ENCODE assay signal across 8 cellular contexts in the genomic region with DNA sequence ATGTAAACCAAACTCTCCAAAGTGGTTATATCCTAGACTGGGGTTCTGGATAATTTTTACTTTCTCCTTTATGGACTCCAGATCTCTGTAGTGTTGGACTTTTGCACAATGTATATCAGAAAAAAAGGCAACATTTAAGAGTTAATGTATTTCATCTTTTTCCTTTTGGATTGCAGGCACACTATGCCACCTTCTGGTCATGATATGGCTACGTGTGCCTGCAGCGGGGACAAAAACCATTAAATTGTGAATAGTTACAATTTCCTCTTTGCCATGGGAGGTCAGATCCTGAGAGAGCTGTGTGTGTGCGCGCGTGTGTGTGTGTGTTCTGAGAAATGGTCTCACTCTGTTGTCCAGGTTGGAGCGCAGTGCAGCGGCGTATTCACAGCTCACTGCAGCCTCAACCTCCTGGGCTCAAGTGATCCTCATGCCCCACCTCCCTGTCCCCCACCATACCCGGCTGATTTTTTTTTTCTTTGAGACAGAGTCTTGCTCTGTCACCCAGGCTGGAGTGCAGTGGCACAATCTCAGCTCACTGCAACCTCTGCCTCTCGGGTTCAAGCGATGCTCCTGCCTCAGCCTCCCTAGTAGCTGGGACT. TPM values are rescaled to one million over a fixed set of nuclear protein-coding genes. Genes with fewer than 3 reads are reported as not detected.
DNase-seq lines count a peak whose midpoint lies in the region; ATAC-seq and TF ChIP-seq lines count a peak whose summit lies in the region.

No MANE protein-coding gene starts in this region.

- H3K4me1 ChIP-seq in psoas muscle = peaks cover under 1% of the 10 kb centered on the region

- WGBS in psoas muscle, 3 donors = 48 to 54% (median 53%) methylated on average over 11 of the region's 11 CpGs

- H3K9me3 ChIP-seq in psoas muscle = no peaks in the 10 kb centered on the region

- intact Hi-C loops in psoas muscle (cut with DNase I) = no loop called here

- H3K36me3 ChIP-seq in psoas muscle (ENCODE audit: insufficient read depth in 1 of 2, low read depth in 1 of 2) = no peaks in the 10 kb centered on the region

- ATAC-seq in psoas muscle = no peak

- H3K4me3 ChIP-seq in psoas muscle = no peak overlapping the region

- H3K27ac ChIP-seq in psoas muscle = no peak overlapping the region

- H3K27me3 ChIP-seq in psoas muscle (ENCODE audit: insufficient read depth in 3 of 3, low read length in 2 of 3) = no peaks in the 10 kb centered on the region

- TF ChIP-seq CTCF in psoas muscle (IDR thresholded peaks at IDR 0.05) = peak; percentile 50

- DNase-seq in stimulated activated CD4-positive, alpha-beta T cell treated with anti-CD3 and anti-CD28 coated beads, Interleukin-15, amount 100 ng/mL, for 24 hours = peak; percentile 12
- no peak for DNase-seq in stimulated activated CD4-positive, alpha-beta T cell treated with anti-CD3 and anti-CD28 coated beads, Interleukin-2, amount 100 ng/mL, for 24 hours
- DNase-seq in NOMO-1 treated with DMSO at 0.1 percent for 48 hours (lab: John Stamatoyannopoulos, UW; ENCODE audit: unreplicated experiment) (peak; percentile 87), dedifferentiated amniotic fluid mesenchymal stem cell (ENCODE audit: extremely low spot score) (peak; percentile 56), psoas muscle (no peak), COR-L47 (lab: John Stamatoyannopoulos, UW) (no peak), iPS-NIHi11 (ENCODE audit: low spot score) (no peak)
- DNase-seq in activated T-cell treated with anti-CD3 and anti-CD28 coated beads, Interleukin-2, amount 50 U/mL, for 1 hour = no peak

RNA-seq across cellular contexts. Expression of a gene that starts 4.3 kb away (rescaled TPM):
- total RNA-seq in psoas muscle = 10 to 100 TPM; 20.5 to 48.3 (median 25.9) TPM
- 10 to 100 TPM; 22.3 to 47.4 (median 29.4) TPM for polyA plus RNA-seq in psoas muscle

RNA-seq across cellular contexts. Expression of a gene that starts 10.6 kb away (rescaled TPM):
- 100 to 1,000 TPM in 1 of 4 donors, 10 to 100 TPM in 3; 23.7 to 139 (median 34.9) TPM for total RNA-seq in psoas muscle
- 100 to 1,000 TPM in 1 of 3 donors, 10 to 100 TPM in 2; 40.9 to 141 (median 63.2) TPM for polyA plus RNA-seq in psoas muscle

RNA-seq across cellular contexts. Expression of a gene that starts 42.8 kb away (rescaled TPM):
- total RNA-seq in psoas muscle = not detected
- polyA plus RNA-seq in psoas muscle = under 1 TPM in 1 of 3 donors, not detected in 2; 0.10 TPM

RNA-seq across cellular contexts. Expression of a gene that starts 47.5 kb away (rescaled TPM):
- 1 to 10 TPM in 1 of 4 donors, under 1 TPM in 2, not detected in 1; 0.34 to 1.5 (median 0.52) TPM for total RNA-seq in psoas muscle
- polyA plus RNA-seq in psoas muscle = under 1 TPM in 2 of 3 donors, not detected in 1; 0.09 to 0.34 TPM

RNA-seq across cellular contexts. Expression of a gene that starts 55.0 kb away (rescaled TPM):
- total RNA-seq in psoas muscle = under 1 TPM; 0.34 to 0.59 (median 0.36) TPM
- polyA plus RNA-seq in psoas muscle = under 1 TPM; 0.14 to 0.47 (median 0.26) TPM

Comparison
In these comparisons a context has a peak if more than half of its experiments do, and no peak if none do; other contexts are left out.
1. DNase-seq: peak in stimulated activated CD4-positive, alpha-beta T cell treated with anti-CD3 and anti-CD28 coated beads, Interleukin-15, amount 100 ng/mL, for 24 hours (single experiment), NOMO-1 treated with DMSO at 0.1 percent for 48 hours (single experiment) and dedifferentiated amniotic fluid mesenchymal stem cell (single experiment); none in stimulated activated CD4-positive, alpha-beta T cell treated with anti-CD3 and anti-CD28 coated beads, Interleukin-2, amount 100 ng/mL, for 24 hours (0 of 2), psoas muscle (0 of 2), COR-L47 (single experiment), activated T-cell treated with anti-CD3 and anti-CD28 coated beads, Interleukin-2, amount 50 U/mL, for 1 hour (single experiment) and iPS-NIHi11 (single experiment).